Comparison of ENCODE assay signal across 10 cellular contexts in genomic region chr19:15979293-15979692, GRCh38. TPM values are rescaled to one million over a fixed set of nuclear protein-coding genes. Genes with fewer than 3 reads are reported as not detected.
"Had no signal": no experiment of that assay in that cellular context is flagged by ENCODE, and none has a peak within 500 bp of the region (broad histone marks: within the 10 kb centered on the region; RNA-seq: fewer than 3 reads in every experiment).

No MANE protein-coding gene starts in this region.

- H3K4me3 ChIP-seq: GM23248 had no signal

- DNase-seq: GM23248, GOT3, H7, HCEC 1CT, HFFc6, KG1 had no signal

- H3K27ac ChIP-seq: GM23248, HL-60 had no signal

RNA-seq across cellular contexts. Expression of gene OR10H4, which starts 30.5 kb away (rescaled TPM):
- total RNA-seq: GM23248, H4, H7, HepG2, HFFc6, HT1080 had no signal

RNA-seq across cellular contexts. Expression of gene CYP4F11, which starts 45.0 kb away (rescaled TPM):
- total RNA-seq: GM23248, H7, HFFc6 had no signal
